Comparison of ENCODE assay signal across 1 cellular context in genomic region chr18:74399225-74399887, GRCh38.
TF ChIP-seq lines count a peak whose summit lies in the region.

No MANE protein-coding gene starts in this region.

TF ChIP-seq in HepG2, 621 proteins besides CTCF, POLR2A, EP300 and RAD21:
- TF ChIP-seq PAF1 (CRISPR knock-in tag; IDR thresholded peaks at IDR 0.05) (no peak), THAP9 (CRISPR knock-in tag; IDR thresholded peaks at IDR 0.05; ENCODE audit: borderline replicate concordance) (no peak), TBL1XR1 (IDR thresholded peaks at IDR 0.05; ENCODE audit: borderline replicate concordance, low read length, partially characterized antibody) (no peak), ZBTB20 (CRISPR knock-in tag; IDR thresholded peaks at IDR 0.05; ENCODE audit: borderline replicate concordance, low read depth) (no peak), ZSCAN20 (CRISPR knock-in tag; IDR thresholded peaks at IDR 0.05; ENCODE audit: borderline replicate concordance) (no peak), ARID2 (CRISPR knock-in tag; IDR thresholded peaks at IDR 0.05; ENCODE audit: borderline replicate concordance) (no peak), ATF7 (IDR thresholded peaks at IDR 0.05) (no peak), ATF7 (CRISPR knock-in tag; IDR thresholded peaks at IDR 0.05) (no peak), RARG (CRISPR knock-in tag; IDR thresholded peaks at IDR 0.05; ENCODE audit: low read depth) (no peak), KDM3A (CRISPR knock-in tag; IDR thresholded peaks at IDR 0.05; ENCODE audit: low read depth) (no peak), KMT2A (CRISPR knock-in tag; IDR thresholded peaks at IDR 0.05) (no peak), ZSCAN5A (CRISPR knock-in tag; IDR thresholded peaks at IDR 0.05; ENCODE audit: borderline replicate concordance) (no peak), TFE3 (CRISPR knock-in tag; IDR thresholded peaks at IDR 0.05) (no peak), ZNF761 (CRISPR knock-in tag; conservative IDR thresholded peaks at IDR 0.05) (no peak), MTA1 (CRISPR knock-in tag; IDR thresholded peaks at IDR 0.05; ENCODE audit: borderline replicate concordance) (no peak), ARID3A (IDR thresholded peaks at IDR 0.05; ENCODE audit: low read depth, low read length) (no peak), ZNF607 (CRISPR knock-in tag; IDR thresholded peaks at IDR 0.05; ENCODE audit: borderline replicate concordance) (no peak)
